Comparison of ENCODE assay signal across 22 cellular contexts in genomic region chr10:20006169-20006870, GRCh38.
DNase-seq lines count a peak whose midpoint lies in the region; ATAC-seq and TF ChIP-seq lines count a peak whose summit lies in the region.
"Had no signal": no experiment of that assay in that cellular context is flagged by ENCODE, and none has a peak within 500 bp of the region (broad histone marks: within the 10 kb centered on the region; RNA-seq: fewer than 3 reads in every experiment).

No MANE protein-coding gene starts in this region.

- H3K4me2 ChIP-seq in osteoblast (ENCODE audit: insufficient read depth, low read length) = no peak overlapping the region
- H3K4me2 ChIP-seq: KMS-11 had no signal

- H3K27me3 ChIP-seq in dorsolateral prefrontal cortex (no peaks in the 10 kb centered on the region), lower lobe of right lung (ENCODE audit: low read depth) (no peaks in the 10 kb centered on the region), osteoblast (ENCODE audit: insufficient read depth, low read length) (no peaks in the 10 kb centered on the region)

- peaks cover 64% of the 10 kb centered on the region for H3K4me1 ChIP-seq in lower lobe of right lung
- H3K4me1 ChIP-seq in osteoblast (ENCODE audit: insufficient read depth, low read length) = peaks cover 7% of the 10 kb centered on the region

- no peaks in the 10 kb centered on the region for H3K79me2 ChIP-seq in osteoblast (ENCODE audit: insufficient read depth, low read length)

- no peak overlapping the region for H3K4me3 ChIP-seq in SK-N-MC
- peak overlapping the region in 3 of 59 donors; percentile 8 to 20 (median 9) for H3K4me3 ChIP-seq in dorsolateral prefrontal cortex
- H3K4me3 ChIP-seq in lower lobe of right lung = no peak overlapping the region
- no peak overlapping the region for H3K4me3 ChIP-seq in osteoblast (ENCODE audit: insufficient read depth, low read length)
- H3K4me3 ChIP-seq: skin epidermis had no signal

- H3K27ac ChIP-seq in SK-N-MC (0 out of 2 replicates have a peak overlapping the region, but pooled peaks have one; percentile 31), dorsolateral prefrontal cortex (peak overlapping the region; percentile 59 to 97 (median 90)), lower lobe of right lung (peak overlapping the region; percentile 85), osteoblast (ENCODE audit: low read depth, low read length) (no peak overlapping the region)
- H3K27ac ChIP-seq: KMS-11, RWPE1 had no signal

- H3K9ac ChIP-seq in SK-N-MC (ENCODE audit: insufficient read length) = no peak overlapping the region
- H3K9ac ChIP-seq: KMS-11 had no signal

- ATAC-seq in lower lobe of right lung = no peak
- ATAC-seq in HG03565 (IDR thresholded peaks at IDR 0.05; ENCODE audit: unreplicated experiment) = no peak
- ATAC-seq: activated CD8-positive, alpha-beta T cell treated with anti-CD3 and anti-CD28 coated beads, Interleukin-2, amount 10 ng/mL, durations not matched to agents 7 days and 5 days; activated naive CD4-positive, alpha-beta T cell treated with anti-CD3 and anti-CD28 coated beads, Interleukin-2, amount 50 U/mL, for 72 hours had no signal

- DNase-seq in SK-N-MC (ENCODE audit: low read depth, low spot score) (no peak), dorsolateral prefrontal cortex (no peak), lower lobe of right lung (no peak), superior temporal gyrus (ENCODE audit: extremely low spot score) (peak; percentile 81), dedifferentiated amniotic fluid mesenchymal stem cell (ENCODE audit: extremely low spot score) (no peak), osteoblast (ENCODE audit: insufficient read length, low spot score, missing footprints) (no peak), DMS53 (lab: John Stamatoyannopoulos, UW) (no peak)
- DNase-seq: activated CD8-positive, alpha-beta T cell treated with anti-CD3 and anti-CD28 coated beads, Interleukin-2, amount 10 ng/mL, durations not matched to agents 7 days and 5 days; C1 segment of cervical spinal cord; Calu3; head of caudate nucleus; kidney; mesenchymal stem cell; NCI-H1417 treated with DMSO at 0.1 percent for 48 hours; NCI-H2081; NCI-H345; NCI-H748 treated with DMSO at 0.1 percent for 48 hours had no signal

- no peaks in the 10 kb centered on the region for H4K20me1 ChIP-seq in osteoblast (ENCODE audit: insufficient read depth, low read length)

- intact Hi-C loops in dorsolateral prefrontal cortex (cut with DNase I) = loop anchor here in 1 of 2 donors (10.0 kb wide), 1 partner anchor 192 kb away; the partner anchor contains the start of gene PLXDC2
- intact Hi-C loops in lower lobe of right lung (cut with DNase I) = no loop called here

- TF ChIP-seq CTCF in dorsolateral prefrontal cortex (IDR thresholded peaks at IDR 0.05 in 54 of 56, conservative IDR thresholded peaks at IDR 0.05 in 2 of 56; ENCODE audit: low read depth in 1 of 56, partially characterized antibody in 56 of 56) (no peak), lower lobe of right lung (IDR thresholded peaks at IDR 0.05) (no peak), osteoblast (IDR thresholded peaks at IDR 0.05; ENCODE audit: extremely low read depth, low read depth, low read length) (no peak)

- no peaks in the 10 kb centered on the region for H3K9me3 ChIP-seq in SK-N-MC (ENCODE audit: low read depth, low read length)
- no peaks in the 10 kb centered on the region for H3K9me3 ChIP-seq in lower lobe of right lung
- no peaks in the 10 kb centered on the region for H3K9me3 ChIP-seq in osteoblast (ENCODE audit: low read depth, low read length)

- H3K36me3 ChIP-seq in SK-N-MC (ENCODE audit: insufficient read depth, low read length) (peaks cover 16% of the 10 kb centered on the region; the same call in 1 of the 2 replicates), lower lobe of right lung (no peaks in the 10 kb centered on the region), osteoblast (ENCODE audit: insufficient read depth, low read length) (no peaks in the 10 kb centered on the region)

- no peak overlapping the region for H2AFZ ChIP-seq in osteoblast (ENCODE audit: low read length)
